Comparison of ENCODE assay signal across 1 cellular context in the genomic region with DNA sequence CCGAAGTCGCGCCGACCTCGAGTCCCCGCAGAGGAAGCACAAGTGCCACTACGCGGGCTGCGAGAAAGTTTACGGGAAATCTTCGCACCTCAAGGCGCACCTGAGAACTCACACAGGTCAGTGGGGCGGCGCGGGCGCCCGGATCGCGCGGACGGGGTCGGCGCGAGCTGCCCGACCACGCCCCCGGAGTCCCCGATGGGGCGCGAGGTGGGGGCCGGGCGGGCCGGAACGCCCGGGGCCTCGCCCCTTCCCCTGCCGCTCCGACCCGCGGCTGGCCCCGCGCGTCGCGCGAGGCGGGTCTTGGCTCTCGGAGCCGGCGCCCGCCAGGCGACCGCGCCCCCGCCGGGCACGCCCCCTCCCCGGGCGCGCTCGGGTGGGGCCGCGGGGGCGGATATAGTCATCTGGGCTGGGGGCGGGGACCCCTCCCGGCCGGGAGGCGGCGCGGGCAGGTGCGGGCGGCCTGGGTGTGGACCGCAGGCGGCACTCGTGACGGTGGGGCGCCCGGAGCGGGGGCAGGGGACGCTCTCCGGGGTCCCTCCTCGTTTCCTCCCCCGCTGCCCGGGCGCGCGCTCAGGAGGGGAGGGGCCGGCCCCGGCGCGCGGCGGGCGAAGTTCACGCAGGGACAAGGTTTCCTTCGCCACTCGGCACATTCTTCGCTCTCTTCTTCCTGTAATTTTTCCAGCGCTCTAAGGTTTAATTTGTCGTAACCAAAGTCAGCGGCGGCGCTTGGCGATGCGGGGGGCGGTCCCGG.
TF ChIP-seq lines count a peak whose summit lies in the region.

No MANE protein-coding gene starts in this region.

TF ChIP-seq in HEK293, 187 proteins besides CTCF, POLR2A, EP300 and RAD21 (continued from another document):
- TF ChIP-seq KLF17 (tag by site-specific recombination; IDR thresholded peaks at IDR 0.05), result 0 out of 2 replicates have a peak, but pooled peaks have one; percentile 35
- TF ChIP-seq, protein P1, sequence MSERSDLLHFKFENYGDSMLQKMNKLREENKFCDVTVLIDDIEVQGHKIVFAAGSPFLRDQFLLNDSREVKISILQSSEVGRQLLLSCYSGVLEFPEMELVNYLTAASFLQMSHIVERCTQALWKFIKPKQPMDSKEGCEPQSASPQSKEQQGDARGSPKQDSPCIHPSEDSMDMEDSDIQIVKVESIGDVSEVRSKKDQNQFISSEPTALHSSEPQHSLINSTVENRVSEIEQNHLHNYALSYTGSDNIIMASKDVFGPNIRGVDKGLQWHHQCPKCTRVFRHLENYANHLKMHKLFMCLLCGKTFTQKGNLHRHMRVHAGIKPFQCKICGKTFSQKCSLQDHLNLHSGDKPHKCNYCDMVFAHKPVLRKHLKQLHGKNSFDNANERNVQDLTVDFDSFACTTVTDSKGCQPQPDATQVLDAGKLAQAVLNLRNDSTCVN (tag by site-specific recombination; optimal IDR thresholded peaks at IDR 0.05), result peak; percentile 69
- TF ChIP-seq KLF1 (tag by site-specific recombination; IDR thresholded peaks at IDR 0.05), result peak; percentile 52
- TF ChIP-seq ZNF335 (tag by site-specific recombination; conservative IDR thresholded peaks at IDR 0.05), result peak; percentile 8
- TF ChIP-seq, protein P2, sequence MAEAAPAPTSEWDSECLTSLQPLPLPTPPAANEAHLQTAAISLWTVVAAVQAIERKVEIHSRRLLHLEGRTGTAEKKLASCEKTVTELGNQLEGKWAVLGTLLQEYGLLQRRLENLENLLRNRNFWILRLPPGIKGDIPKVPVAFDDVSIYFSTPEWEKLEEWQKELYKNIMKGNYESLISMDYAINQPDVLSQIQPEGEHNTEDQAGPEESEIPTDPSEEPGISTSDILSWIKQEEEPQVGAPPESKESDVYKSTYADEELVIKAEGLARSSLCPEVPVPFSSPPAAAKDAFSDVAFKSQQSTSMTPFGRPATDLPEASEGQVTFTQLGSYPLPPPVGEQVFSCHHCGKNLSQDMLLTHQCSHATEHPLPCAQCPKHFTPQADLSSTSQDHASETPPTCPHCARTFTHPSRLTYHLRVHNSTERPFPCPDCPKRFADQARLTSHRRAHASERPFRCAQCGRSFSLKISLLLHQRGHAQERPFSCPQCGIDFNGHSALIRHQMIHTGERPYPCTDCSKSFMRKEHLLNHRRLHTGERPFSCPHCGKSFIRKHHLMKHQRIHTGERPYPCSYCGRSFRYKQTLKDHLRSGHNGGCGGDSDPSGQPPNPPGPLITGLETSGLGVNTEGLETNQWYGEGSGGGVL (tag by site-specific recombination; IDR thresholded peaks at IDR 0.05), result 0 out of 2 replicates have a peak, but pooled peaks have one; percentile 12
- 0 out of 2 replicates have a peak, but pooled peaks have one; percentile 6 for TF ChIP-seq EGR2 (tag by site-specific recombination; IDR thresholded peaks at IDR 0.05; ENCODE audit: low read depth)
- TF ChIP-seq, protein P3, sequence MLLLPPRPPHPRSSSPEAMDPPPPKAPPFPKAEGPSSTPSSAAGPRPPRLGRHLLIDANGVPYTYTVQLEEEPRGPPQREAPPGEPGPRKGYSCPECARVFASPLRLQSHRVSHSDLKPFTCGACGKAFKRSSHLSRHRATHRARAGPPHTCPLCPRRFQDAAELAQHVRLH (tag by site-specific recombination; IDR thresholded peaks at IDR 0.05), result no peak
- peak; percentile 82 for TF ChIP-seq KLF10 (tag by site-specific recombination; IDR thresholded peaks at IDR 0.05)
- TF ChIP-seq ZNF341 (tag by site-specific recombination; IDR thresholded peaks at IDR 0.05; ENCODE audit: low read depth), result no peak
- TF ChIP-seq ZNF654 (tag by site-specific recombination; IDR thresholded peaks at IDR 0.05; ENCODE audit: low read depth), result no peak
- 0 out of 2 replicates have a peak, but pooled peaks have one; percentile 55 for TF ChIP-seq KLF9 (tag by site-specific recombination; IDR thresholded peaks at IDR 0.05; ENCODE audit: low read depth)
- peak; percentile 35 for TF ChIP-seq SP3 (tag by site-specific recombination; IDR thresholded peaks at IDR 0.05)
- TF ChIP-seq ZNF558 (tag by site-specific recombination; IDR thresholded peaks at IDR 0.05), result no peak
